ENCODE assay signal across 9 cellular contexts in the genomic region with DNA sequence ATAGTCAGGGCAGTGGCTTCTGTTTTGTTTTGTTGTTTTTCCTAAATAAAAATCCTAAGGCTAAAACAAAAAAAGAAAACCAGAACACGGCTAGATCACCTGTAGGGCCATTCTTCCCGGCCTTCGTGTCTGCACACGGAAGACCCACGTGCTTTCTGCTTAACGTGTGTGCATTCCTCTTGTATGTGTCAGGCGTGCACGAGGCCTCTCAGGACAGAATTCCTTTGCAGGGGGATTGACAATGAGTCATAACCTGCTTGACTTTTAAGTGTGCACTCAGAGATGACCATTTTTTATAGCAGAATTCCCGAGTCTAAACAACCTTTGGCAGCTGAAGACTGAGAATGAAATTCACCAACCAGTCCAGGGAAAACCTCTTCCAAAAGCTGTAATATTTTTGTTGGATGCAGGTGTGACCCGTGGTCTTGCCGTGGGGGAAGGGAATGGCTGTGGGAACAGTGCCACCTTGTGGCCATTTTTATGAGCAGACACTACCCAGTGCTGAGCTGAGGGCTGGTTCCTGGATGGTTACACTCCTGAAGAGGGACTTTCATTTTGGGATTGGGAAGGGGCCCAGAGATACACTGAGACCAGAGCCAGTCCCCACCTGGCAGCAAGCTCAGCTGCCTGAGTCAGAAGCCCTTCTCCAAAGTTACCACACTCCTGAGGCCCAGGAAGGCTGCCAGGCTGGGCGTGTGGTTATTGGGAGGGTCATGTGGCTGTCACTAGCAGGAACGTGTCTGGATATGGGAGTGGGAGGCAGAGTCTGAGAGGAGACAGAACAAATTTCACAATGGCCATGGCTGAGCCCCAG. TPM values are rescaled to one million over a fixed set of nuclear protein-coding genes. Genes with fewer than 3 reads are reported as not detected.
A peak's percentile ranks its signal among the peaks of the same experiment; 100 is the strongest.
DNase-seq lines count a peak whose midpoint lies in the region; ATAC-seq, FAIRE-seq and TF ChIP-seq lines count a peak whose summit lies in the region.
"Had no signal": no experiment of that assay in that cellular context is flagged by ENCODE, and none has a peak within 500 bp of the region (broad histone marks: within the 10 kb centered on the region; RNA-seq: fewer than 3 reads in every experiment).

No MANE protein-coding gene starts in this region.

- H3K36me3 ChIP-seq in BLaER1 treated with 17β-estradiol and CSF1 and Interleukin-3, amounts not matched to agents 10 nM and 100 nM, result peaks cover 0 to 16% (median 13%) of the 10 kb centered on the region in 11 experiments; a peak in 12 of 22 replicates
- no peaks in the 10 kb centered on the region for H3K36me3 ChIP-seq in thoracic aorta

- H3K27me3 ChIP-seq in BLaER1 treated with 17β-estradiol and CSF1 and Interleukin-3, amounts not matched to agents 10 nM and 100 nM, result no peaks in the 10 kb centered on the region
- no peaks in the 10 kb centered on the region for H3K27me3 ChIP-seq in thoracic aorta (replicated peaks; ENCODE audit: insufficient read depth)

- H3K4me3 ChIP-seq in BLaER1 treated with 17β-estradiol and CSF1 and Interleukin-3, amounts not matched to agents 10 nM and 100 nM, result no peak overlapping the region
- H3K4me3 ChIP-seq in thoracic aorta, result peak overlapping the region; percentile 44

- DNase-seq in HuH-7.5 (ENCODE audit: low spot score) (peak; percentile 46), RPMI7951 (ENCODE audit: low read depth) (peak; percentile 95), frontal cortex (ENCODE audit: low spot score in 2 of 2) (peak; percentile 45 to 63), occipital lobe (lab: John Stamatoyannopoulos, UW) (peak; percentile 54), thoracic aorta (ENCODE audit: low spot score) (peak; percentile 86)
- DNase-seq in activated effector memory CD4-positive, alpha-beta T cell treated with anti-CD3 and anti-CD28 coated beads, Interleukin-2, amount 50 U/mL, for 16 hours, result peak; percentile 84

- H3K4me1 ChIP-seq in BLaER1 treated with 17β-estradiol and CSF1 and Interleukin-3, amounts not matched to agents 10 nM and 100 nM, result peaks cover 26 to 60% (median 45%) of the 10 kb centered on the region in 10 experiments
- H3K4me1 ChIP-seq in thoracic aorta (ENCODE audit: control insufficient read depth in 1 of 2, low read depth in 2 of 2), result peaks cover 3 to 34% of the 10 kb centered on the region in 2 donors

- H3K9ac ChIP-seq in BLaER1 treated with 17β-estradiol and CSF1 and Interleukin-3, amounts not matched to agents 10 nM and 100 nM, result peak overlapping the region in 9 of 11 experiments; percentile 19 to 45 (median 26); a peak in 10 of 22 replicates

- peaks cover 26 to 29% (median 29%) of the 10 kb centered on the region in 11 experiments for H3K9me3 ChIP-seq in BLaER1 treated with 17β-estradiol and CSF1 and Interleukin-3, amounts not matched to agents 10 nM and 100 nM (replicated peaks in 1 of 11)
- H3K9me3 ChIP-seq in thoracic aorta, result no peaks in the 10 kb centered on the region

- H3K27ac ChIP-seq in BLaER1 treated with 17β-estradiol and CSF1 and Interleukin-3, amounts not matched to agents 10 nM and 100 nM, result peak overlapping the region in 9 of 11 experiments; percentile 21 to 94 (median 73); a peak in 15 of 22 replicates
- H3K27ac ChIP-seq in thoracic aorta, result peak overlapping the region; percentile 43 to 80

- FAIRE-seq in frontal cortex (lab: Jason Lieb, UNC), result no peak

- peak overlapping the region; percentile 69 to 91 (median 78) for H3K4me2 ChIP-seq in BLaER1 treated with 17β-estradiol and CSF1 and Interleukin-3, amounts not matched to agents 10 nM and 100 nM

- H4K20me1 ChIP-seq in BLaER1 treated with 17β-estradiol and CSF1 and Interleukin-3, amounts not matched to agents 10 nM and 100 nM, result no peaks in the 10 kb centered on the region; a peak in 1 of 22 replicates

- ATAC-seq in GM19043 (IDR thresholded peaks at IDR 0.05; ENCODE audit: low read depth, unreplicated experiment) (peak; percentile 63), thoracic aorta (ENCODE audit: insufficient number of reproducible peaks, low FRiP score, low read depth) (peak; percentile 97)

- peak; percentile 92 for TF ChIP-seq CTCF in thoracic aorta (IDR thresholded peaks at IDR 0.05)

RNA-seq across cellular contexts. Expression of gene DKK3, which starts 35.7 kb away (rescaled TPM):
- 271 and 303 TPM in 2 replicates for total RNA-seq in RPMI7951 (2014; rRNA removed; shearing (Covaris generic))
- 225 TPM for total RNA-seq in frontal cortex
- 185 TPM for total RNA-seq in occipital lobe
- total RNA-seq in thoracic aorta, result 100 to 1,000 TPM; 732 to 847 TPM
- total RNA-seq: T-helper 2 cell treated with Interferon-gamma antibody and Interleukin-4, amounts not matched to agents 100 ng/mL and 5 ng/mL, for 36 hours had no signal
